In the genomic region with DNA sequence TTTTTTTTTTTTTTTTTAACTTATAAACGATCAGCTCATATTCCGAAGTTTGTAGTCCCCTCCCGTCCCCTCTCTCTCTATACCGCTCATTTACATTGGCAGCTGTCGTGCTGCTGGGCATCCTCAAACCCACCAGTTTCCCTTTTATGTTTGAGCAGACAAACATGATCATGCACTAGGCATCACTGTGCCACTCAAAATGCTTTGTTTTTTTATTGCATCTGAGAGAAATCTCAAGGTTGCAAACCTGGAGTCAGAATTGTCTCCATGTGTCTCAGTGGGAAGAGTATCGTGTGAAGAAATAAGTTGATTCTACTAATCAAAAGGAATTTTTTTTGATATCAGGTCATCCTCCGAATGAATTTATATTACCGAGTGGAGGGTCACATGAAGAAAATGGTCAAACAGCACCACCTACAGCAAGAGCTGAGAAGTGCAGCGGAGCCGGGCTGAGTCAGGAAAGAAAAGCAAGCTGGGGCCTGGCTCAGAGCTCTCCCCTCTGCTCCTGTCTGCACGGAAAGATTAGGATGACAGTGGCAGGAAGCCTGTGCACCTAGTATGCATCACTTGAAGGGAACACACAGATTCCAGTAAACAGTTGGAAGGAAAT, we compare ENCODE assay signal across 9 cellular contexts. TPM values are rescaled to one million over a fixed set of nuclear protein-coding genes. Genes with fewer than 3 reads are reported as not detected.
DNase-seq lines count a peak whose midpoint lies in the region; ATAC-seq and TF ChIP-seq lines count a peak whose summit lies in the region.
"Not testable (repeated sequence)": the region's sequence is repeated elsewhere in the genome, so short reads cannot be mapped to it uniquely, and the experiment has no call there.
"Had no signal": no experiment of that assay in that cellular context is flagged by ENCODE, and none has a peak within 500 bp of the region (broad histone marks: within the 10 kb centered on the region; RNA-seq: fewer than 3 reads in every experiment).

No MANE protein-coding gene starts in this region.

- not testable (repeated sequence) for H3K4ac ChIP-seq in H9 (ENCODE audit: low read depth, low read length)

- H4K20me1 ChIP-seq in H9 (ENCODE audit: control insufficient read depth, insufficient read depth, insufficient read length), result not testable (repeated sequence)

- not testable (repeated sequence) for H2AK5ac ChIP-seq in H9 (ENCODE audit: insufficient read length, low read length)

- peak; percentile 76 for ATAC-seq in GM19023 (IDR thresholded peaks at IDR 0.05; ENCODE audit: unreplicated experiment)
- peak; percentile 73 for ATAC-seq in HG03280 (IDR thresholded peaks at IDR 0.05; ENCODE audit: unreplicated experiment)
- ATAC-seq in SK-N-SH treated with all-trans-retinoic acid at 6 μM for 48 hours, result peak; percentile 96
- ATAC-seq in left colon, result peak; percentile 87

- TF ChIP-seq CTCF in C4-2B (conservative IDR thresholded peaks at IDR 0.05), result peak; percentile 78
- peak; percentile 59 for TF ChIP-seq CTCF in H9 (conservative IDR thresholded peaks at IDR 0.05)
- TF ChIP-seq CTCF in cardiac fibroblast (IDR thresholded peaks at IDR 0.05; ENCODE audit: low read depth, low read length), result peak; percentile 19
- peak; percentile 22 for TF ChIP-seq CTCF in retinal pigment epithelial cell (conservative IDR thresholded peaks at IDR 0.05; ENCODE audit: low read depth, low read length)

- not testable (repeated sequence) for H3K9ac ChIP-seq in H9 (ENCODE audit: extremely low read depth, insufficient read length, low read length)

- not testable (repeated sequence) for H3K4me1 ChIP-seq in H9 (ENCODE audit: insufficient read depth, low read length)

- H3K79me2 ChIP-seq in H9 (ENCODE audit: insufficient read depth, low read length), result not testable (repeated sequence)

- not testable (repeated sequence) for H2BK120ac ChIP-seq in H9 (ENCODE audit: low read depth, low read length, poor library complexity, severe bottlenecking)

- no CpG with 5 or more reads among the region's 11 CpGs for WGBS in H9 (ENCODE audit: extremely low coverage, insufficient read length, low lambda C conversion rate)

- H3K27ac Mint-ChIP-seq in H9, result not testable (repeated sequence)

- H3K4me3 ChIP-seq in cardiac fibroblast (replicated peaks in 1 of 2; ENCODE audit: low read depth in 2 of 2, low read length in 2 of 2); retinal pigment epithelial cell (ENCODE audit: low read length): not testable (repeated sequence)

- H3K9me3 Mint-ChIP-seq in H9, result peaks cover 23 to 24% of the 10 kb centered on the region in 2 experiments

- H3T11ph ChIP-seq in H9 (ENCODE audit: low read length), result not testable (repeated sequence)

- intact Hi-C loops in left colon (cut with DNase I, micrococcal nuclease), result not testable (repeated sequence)

- H4K8ac ChIP-seq in H9 (replicated peaks; ENCODE audit: insufficient read length, low read depth, low read length), result not testable (repeated sequence)

- not testable (repeated sequence) for H3K9me3 ChIP-seq in H9 (ENCODE audit: control insufficient read depth, low read depth, low read length)

- H3K18ac ChIP-seq in H9 (ENCODE audit: insufficient read length, low read depth, low read length), result not testable (repeated sequence)

- H3K56ac ChIP-seq in H9 (ENCODE audit: insufficient read length, low read depth, low read length), result not testable (repeated sequence)

- H2BK12ac ChIP-seq in H9 (ENCODE audit: insufficient read length, low read depth, low read length), result not testable (repeated sequence)

- not testable (repeated sequence) for H3K14ac ChIP-seq in H9 (ENCODE audit: insufficient read depth, low read length)

- H3K23me2 ChIP-seq in H9 (ENCODE audit: insufficient read length, low read depth, low read length, poor library complexity, severe bottlenecking), result not testable (repeated sequence)

- H2BK20ac ChIP-seq in H9 (ENCODE audit: low read depth, low read length, poor library complexity, severe bottlenecking), result not testable (repeated sequence)

- H3K27me3 ChIP-seq in H9 (ENCODE audit: insufficient read depth, low read length), result not testable (repeated sequence)

- H3K4me2 ChIP-seq in H9 (ENCODE audit: insufficient read depth, insufficient read length, low read length), result not testable (repeated sequence)

- not testable (repeated sequence) for H3K27ac ChIP-seq in C4-2B; H9 (ENCODE audit: insufficient read length, low read depth, low read length)

- H2AFZ ChIP-seq in H9 (ENCODE audit: low read length), result not testable (repeated sequence)

- not testable (repeated sequence) for H3K79me1 ChIP-seq in H9 (ENCODE audit: insufficient read depth, low read depth, low read length, poor library complexity, severe bottlenecking)

- not testable (repeated sequence) for H4K5ac ChIP-seq in H9 (ENCODE audit: insufficient read length, low read depth, low read length)

- H3K36me3 Mint-ChIP-seq in H9 (ENCODE audit: insufficient read depth in 1 of 3, low read depth in 3 of 3), result not testable (repeated sequence)

- H2BK5ac ChIP-seq in H9 (ENCODE audit: insufficient read length, low read length), result not testable (repeated sequence)

- H3K23ac ChIP-seq in H9 (ENCODE audit: insufficient read length, low read depth, low read length), result not testable (repeated sequence)

- peaks cover 71% of the 10 kb centered on the region for H3K27me3 Mint-ChIP-seq in H9 (ENCODE audit: low read depth)

- not testable (repeated sequence) for H3K4me3 Mint-ChIP-seq in H9

- not testable (repeated sequence) for DNase-seq in H9; cardiac fibroblast (ENCODE audit: low read depth in 2 of 2); left colon; retinal pigment epithelial cell (ENCODE audit: low read depth)

- H3K4me1 Mint-ChIP-seq in H9, result not testable (repeated sequence)

- not testable (repeated sequence) for H4K91ac ChIP-seq in H9 (ENCODE audit: insufficient read length, low read depth, low read length)

- H2BK15ac ChIP-seq in H9 (ENCODE audit: low read depth, low read length), result not testable (repeated sequence)

RNA-seq across cellular contexts. Expression of gene FOXD4L6, which starts 39.9 kb away (rescaled TPM):
- total RNA-seq in H9 (2021) (0.13 TPM in 1 of 2 replicates, not detected in the other), left colon (not detected)
- total RNA-seq: H7 had no signal

Comparison
In these comparisons a context has a peak if more than half of its experiments do, and no peak if none do; other contexts are left out.
1. CTCF ChIP-seq: peak in every context shown above with its lines; median percentile 78 in C4-2B; 59 in H9; 22 in retinal pigment epithelial cell; 19 in cardiac fibroblast.